8 cellular contexts compared by ENCODE assay signal in genomic region chr2:130873700-130874346, GRCh38. TPM values are rescaled to one million over a fixed set of nuclear protein-coding genes. Genes with fewer than 3 reads are reported as not detected.
DNase-seq lines count a peak whose midpoint lies in the region; ATAC-seq and TF ChIP-seq lines count a peak whose summit lies in the region.

No MANE protein-coding gene starts in this region.

- DNase-seq in AG04450 (ENCODE audit: low read depth, low spot score) (peak; percentile 46), NCI-H345 treated with DMSO at 0.1 percent for 48 hours (lab: John Stamatoyannopoulos, UW; ENCODE audit: unreplicated experiment) (peak; percentile 50), dermis blood vessel endothelial cell (peak; percentile 78), lower leg skin (ENCODE audit: low spot score in 2 of 2) (peak; percentile 56 to 88)
- DNase-seq in activated CD4-positive, alpha-beta T cell treated with anti-CD3 and anti-CD28 coated beads, Interleukin-2, amount 10 ng/mL, durations not matched to agents 24 days and 14 days, result peak; percentile 91
- DNase-seq in stimulated activated CD8-positive, alpha-beta memory T cell treated with anti-CD3 and anti-CD28 coated beads, Interleukin-12 subunit alpha, Interleukin-12 subunit beta, amount 100 ng/mL, for 1 hour (ENCODE audit: low read depth), result peak; percentile 50

- ATAC-seq in GM18517 (IDR thresholded peaks at IDR 0.05; ENCODE audit: unreplicated experiment) (peak; percentile 83), HG03045 (IDR thresholded peaks at IDR 0.05; ENCODE audit: unreplicated experiment) (peak; percentile 78)

- H3K9me3 Mint-ChIP-seq in activated CD4-positive, alpha-beta T cell treated with anti-CD3 and anti-CD28 coated beads, Interleukin-2, amount 10 ng/mL, durations not matched to agents 24 days and 14 days, result no peaks in the 10 kb centered on the region

- H3K27me3 ChIP-seq in AG04450 (ENCODE audit: control insufficient read depth, insufficient read depth, low read length), result peaks cover 7% of the 10 kb centered on the region

- peaks cover 8% of the 10 kb centered on the region for H3K27me3 Mint-ChIP-seq in activated CD4-positive, alpha-beta T cell treated with anti-CD3 and anti-CD28 coated beads, Interleukin-2, amount 10 ng/mL, durations not matched to agents 24 days and 14 days

- H3K4me3 Mint-ChIP-seq in activated CD4-positive, alpha-beta T cell treated with anti-CD3 and anti-CD28 coated beads, Interleukin-2, amount 10 ng/mL, durations not matched to agents 24 days and 14 days, result no peak overlapping the region

- CTCF ChIA-PET in AG04450 (lab: Charles Lee), result interaction anchor here (0.6 to 7.7 kb wide), 29 partner anchors 8 to 239 kb away, joined by 3 to 152 read pairs (median 3); partner anchors contain the start of gene ARHGEF4

- peak; percentile 81 for TF ChIP-seq CTCF in AG04450 (IDR thresholded peaks at IDR 0.05; ENCODE audit: low read depth, low read length)
- TF ChIP-seq CTCF in lower leg skin (IDR thresholded peaks at IDR 0.05), result no peak

- H3K27ac Mint-ChIP-seq in activated CD4-positive, alpha-beta T cell treated with anti-CD3 and anti-CD28 coated beads, Interleukin-2, amount 10 ng/mL, durations not matched to agents 24 days and 14 days, result no peak overlapping the region

- no peak overlapping the region for H3K27ac ChIP-seq in AG04450 (ENCODE audit: low read depth, low read length)

- no peaks in the 10 kb centered on the region for H3K9me3 ChIP-seq in AG04450 (ENCODE audit: control insufficient read depth, insufficient read depth, low read length)

- intact Hi-C loops in activated CD4-positive, alpha-beta T cell treated with anti-CD3 and anti-CD28 coated beads, Interleukin-2, amount 10 ng/mL, durations not matched to agents 24 days and 14 days (cut with micrococcal nuclease), result loop anchor here (1.0 kb wide), 1 partner anchor 76 kb away; no protein-coding TSS in a partner anchor
- intact Hi-C loops in lower leg skin (cut with DNase I; ENCODE audit: low total_unique reads), result no loop called here

- 36 to 47% methylated on average over 9 of the region's 9 CpGs for WGBS in lower leg skin, 2 donors

- H3K4me1 Mint-ChIP-seq in activated CD4-positive, alpha-beta T cell treated with anti-CD3 and anti-CD28 coated beads, Interleukin-2, amount 10 ng/mL, durations not matched to agents 24 days and 14 days, result peaks cover 1% of the 10 kb centered on the region

- H3K4me3 ChIP-seq in AG04450 (ENCODE audit: low read depth, low read length) (no peak overlapping the region), lower leg skin (ENCODE audit: low read depth, poor library complexity, severe bottlenecking) (no peak overlapping the region)

- no peak for TF ChIP-seq POLR2A in lower leg skin (IDR thresholded peaks at IDR 0.05)

- POLR2A ChIA-PET in AG04450 (lab: Yijun Ruan, JAX), result no interaction called here

- no peaks in the 10 kb centered on the region for H3K36me3 Mint-ChIP-seq in activated CD4-positive, alpha-beta T cell treated with anti-CD3 and anti-CD28 coated beads, Interleukin-2, amount 10 ng/mL, durations not matched to agents 24 days and 14 days (ENCODE audit: low read depth)

RNA-seq across cellular contexts. Expression of gene ARHGEF4, which starts 37.1 kb away (rescaled TPM):
- polyA plus RNA-seq in AG04450 (2011; rRNA removed), result 0.84 and 0.95 TPM in 2 replicates
- 0.70 and 0.92 TPM in 2 replicates for polyA minus RNA-seq in AG04450 (2011; rRNA and poly(A)+ RNA removed)
- total RNA-seq in activated CD4-positive, alpha-beta T cell treated with anti-CD3 and anti-CD28 coated beads, Interleukin-2, amount 10 ng/mL, durations not matched to agents 24 days and 14 days, result 0.07 and 0.31 TPM in 2 replicates
- total RNA-seq in dermis blood vessel endothelial cell, result 0.33 and 0.68 TPM in 2 replicates
- total RNA-seq in lower leg skin, result 100 to 1,000 TPM; 106 to 220 (median 120) TPM

Comparison
In these comparisons a context has a peak if more than half of its experiments do, and no peak if none do; other contexts are left out.
1. RNA of gene ARHGEF4, which starts 37.1 kb away (total RNA-seq): 106 to 220 TPM in lower leg skin; 0.33 to 0.68 TPM in dermis blood vessel endothelial cell and 0.07 to 0.31 TPM in activated CD4-positive, alpha-beta T cell treated with anti-CD3 and anti-CD28 coated beads, Interleukin-2, amount 10 ng/mL, durations not matched to agents 24 days and 14 days; every median in the first group is over 10 times any median in the second.
2. Peak in every context shown above with its lines, with median percentiles within 50 percentile points of each other: DNase-seq.